Comparison of ENCODE assay signal across 16 cellular contexts in genomic region chr16:84879569-84880487, GRCh38.
A peak's percentile ranks its signal among the peaks of the same experiment; 100 is the strongest.
DNase-seq lines count a peak whose midpoint lies in the region; ATAC-seq, FAIRE-seq and TF ChIP-seq lines count a peak whose summit lies in the region.
"Had no signal": no experiment of that assay in that cellular context is flagged by ENCODE, and none has a peak within 500 bp of the region (broad histone marks: within the 10 kb centered on the region; RNA-seq: fewer than 3 reads in every experiment).

No MANE protein-coding gene starts in this region.

- no peak overlapping the region for H3K27ac ChIP-seq in mesenchymal stem cell (ENCODE audit: low read length, poor library complexity, severe bottlenecking)
- H3K27ac ChIP-seq in upper lobe of left lung: no peak overlapping the region
- H3K27ac ChIP-seq: right lobe of liver had no signal

- H3K36me3 ChIP-seq in mesenchymal stem cell (ENCODE audit: control insufficient read depth in 1 of 2, insufficient read depth in 2 of 2, low read depth in 1 of 2, low read length in 2 of 2) (no peaks in the 10 kb centered on the region), upper lobe of left lung (peaks cover 0 to 32% (median 6%) of the 10 kb centered on the region in 4 donors)
- H3K36me3 ChIP-seq: right lobe of liver had no signal

- 85% methylated on average over 11 of the region's 11 CpGs for WGBS in mesenchymal stem cell
- WGBS in upper lobe of left lung, 2 donors: 82% methylated on average over 11 of the region's 11 CpGs

- no peak overlapping the region for H3K4me3 ChIP-seq in mesenchymal stem cell (ENCODE audit: insufficient read depth in 1 of 2, low read depth in 1 of 2, low read length in 2 of 2)
- H3K4me3 ChIP-seq in upper lobe of left lung: no peak overlapping the region
- H3K4me3 ChIP-seq: right lobe of liver had no signal

- H3K79me1 ChIP-seq in mesenchymal stem cell (replicated peaks; ENCODE audit: low read length, poor library complexity, severe bottlenecking): no peaks in the 10 kb centered on the region

- no peak overlapping the region for H2BK120ac ChIP-seq in mesenchymal stem cell (ENCODE audit: low read depth, low read length)

- peak overlapping the region; percentile 85 for H2AK5ac ChIP-seq in mesenchymal stem cell (ENCODE audit: low read length, severe bottlenecking)

- no peak overlapping the region for H2BK5ac ChIP-seq in mesenchymal stem cell (ENCODE audit: low read depth, low read length, poor library complexity, severe bottlenecking)

- no peak overlapping the region for H2BK12ac ChIP-seq in mesenchymal stem cell (ENCODE audit: low read length in 2 of 2)

- TF ChIP-seq CTCF in upper lobe of left lung (IDR thresholded peaks at IDR 0.05): no peak

- no peak for TF ChIP-seq EP300 in upper lobe of left lung (IDR thresholded peaks at IDR 0.05)

- H3K9me3 ChIP-seq in mesenchymal stem cell (ENCODE audit: control insufficient read depth, low read length): no peaks in the 10 kb centered on the region
- no peaks in the 10 kb centered on the region for H3K9me3 ChIP-seq in upper lobe of left lung
- H3K9me3 ChIP-seq: right lobe of liver had no signal

- no peak for ATAC-seq in upper lobe of left lung (ENCODE audit: low FRiP score in 2 of 2)
- ATAC-seq: activated T-cell treated with anti-CD3 and anti-CD28 coated beads, Interleukin-2, amount 50 U/mL, for 72 hours; natural killer cell; right lobe of liver; stimulated activated memory B cell treated with anti-CD40 and anti-IgM and Interleukin-4, amounts not matched to agents 10 μg/mL and 1 μg/mL and 100 μg/mL, for 72 hours; T-helper 17 cell had no signal

- H2AFZ ChIP-seq in mesenchymal stem cell (ENCODE audit: low read depth, low read length): no peak overlapping the region

- H3K27me3 ChIP-seq in mesenchymal stem cell (ENCODE audit: control insufficient read depth in 1 of 2, insufficient read depth in 1 of 2, low read length in 2 of 2) (no peaks in the 10 kb centered on the region), upper lobe of left lung (no peaks in the 10 kb centered on the region)
- H3K27me3 ChIP-seq: right lobe of liver had no signal

- no peak overlapping the region for H4K8ac ChIP-seq in mesenchymal stem cell (ENCODE audit: low read length)

- no peak overlapping the region for H3K9ac ChIP-seq in mesenchymal stem cell (ENCODE audit: low read length)

- no peak overlapping the region for H4K91ac ChIP-seq in mesenchymal stem cell (ENCODE audit: low read length)

- DNase-seq in A172 (ENCODE audit: low spot score): peak; percentile 93
- peak; percentile 74 for DNase-seq in HPDE6-E6E7 (ENCODE audit: extremely low spot score)
- DNase-seq in amniotic epithelial cell (ENCODE audit: low read depth): peak; percentile 82
- DNase-seq in mesenchymal stem cell: no peak
- DNase-seq in C1 segment of cervical spinal cord (lab: John Stamatoyannopoulos, UW): no peak
- DNase-seq in occipital lobe (lab: John Stamatoyannopoulos, UW): no peak
- no peak for DNase-seq in upper lobe of left lung
- DNase-seq in GM12891 (ENCODE audit: insufficient read length, low spot score): no peak
- DNase-seq: activated T-cell treated with anti-CD3 and anti-CD28 coated beads, Interleukin-2, amount 50 U/mL, for 72 hours; KG1; natural killer cell; NCI-H1694 treated with DMSO at 0.1 percent for 48 hours; RPMI8226; T-helper 17 cell had no signal

- no peak overlapping the region for H2BK15ac ChIP-seq in mesenchymal stem cell (ENCODE audit: low read depth, poor library complexity, severe bottlenecking)

- H3K4ac ChIP-seq in mesenchymal stem cell (ENCODE audit: low read depth in 1 of 2, low read length in 2 of 2): peak overlapping the region in 1 of 2 experiments; percentile 1

- no peak overlapping the region for H3K14ac ChIP-seq in mesenchymal stem cell (ENCODE audit: low read length in 2 of 2)

- H3K4me2 ChIP-seq in mesenchymal stem cell (ENCODE audit: low read length, poor library complexity, severe bottlenecking): no peak overlapping the region

- no peak overlapping the region for H3K23ac ChIP-seq in mesenchymal stem cell (ENCODE audit: low read length in 2 of 2)

- peak overlapping the region in 1 of 2 experiments; percentile 68 for H3K18ac ChIP-seq in mesenchymal stem cell (ENCODE audit: low read depth in 1 of 2, low read length in 2 of 2)

- FAIRE-seq in GM12891 (lab: Jason Lieb, UNC): no peak

- H3K4me1 ChIP-seq in mesenchymal stem cell (ENCODE audit: control insufficient read depth, insufficient read depth, low read depth, low read length) (peaks cover 4% of the 10 kb centered on the region), upper lobe of left lung (peaks cover 0 to 5% (median 2%) of the 10 kb centered on the region in 4 donors)
- H3K4me1 ChIP-seq: right lobe of liver had no signal

- TF ChIP-seq POLR2A in upper lobe of left lung (IDR thresholded peaks at IDR 0.05): no peak
- no peak for TF ChIP-seq POLR2A in GM12891 (IDR thresholded peaks at IDR 0.05; ENCODE audit: low read depth, low read length)

TF ChIP-seq in GM12891, 5 proteins besides CTCF, POLR2A, EP300 and RAD21:
- TF ChIP-seq POLR2AphosphoS5 (IDR thresholded peaks at IDR 0.05; ENCODE audit: low read depth, low read length): no peak
- no peak for TF ChIP-seq PAX5 (IDR thresholded peaks at IDR 0.05; ENCODE audit: insufficient read depth, low read length, severe bottlenecking)
- no peak for TF ChIP-seq POU2F2 (IDR thresholded peaks at IDR 0.05; ENCODE audit: low read depth, low read length)
- TF ChIP-seq SPI1 (IDR thresholded peaks at IDR 0.05; ENCODE audit: low read depth, low read length): no peak
- no peak for TF ChIP-seq TAF1 (IDR thresholded peaks at IDR 0.05; ENCODE audit: low read depth, low read length)

Comparison
In these comparisons a context has a peak if more than half of its experiments do, and no peak if none do; other contexts are left out.
1. DNase-seq: peak in A172 (single experiment), HPDE6-E6E7 (single experiment) and amniotic epithelial cell (single experiment); none in mesenchymal stem cell (single experiment), C1 segment of cervical spinal cord (0 of 14), occipital lobe (single experiment), upper lobe of left lung (0 of 2) and GM12891 (single experiment).